14 cellular contexts compared by ENCODE assay signal in genomic region chr2:236658974-236659757, GRCh38.
DNase-seq lines count a peak whose midpoint lies in the region; ATAC-seq and TF ChIP-seq lines count a peak whose summit lies in the region.
"Had no signal": no experiment of that assay in that cellular context is flagged by ENCODE, and none has a peak within 500 bp of the region (broad histone marks: within the 10 kb centered on the region; RNA-seq: fewer than 3 reads in every experiment).

No MANE protein-coding gene starts in this region.

- no peaks in the 10 kb centered on the region for H3K36me3 ChIP-seq in thyroid gland

- no peak overlapping the region for H3K4me3 ChIP-seq in thyroid gland (replicated peaks in 1 of 3)
- H3K4me3 ChIP-seq: PC-9 had no signal

- ATAC-seq in HG03025 (IDR thresholded peaks at IDR 0.05; ENCODE audit: low FRiP score, unreplicated experiment), result no peak
- no peak for ATAC-seq in HG03354 (IDR thresholded peaks at IDR 0.05; ENCODE audit: poor library complexity, severe bottlenecking, unreplicated experiment)
- ATAC-seq: Right ventricle myocardium inferior had no signal

- DNase-seq in NCI-H2171 treated with DMSO at 0.1 percent for 48 hours (lab: John Stamatoyannopoulos, UW) (peak; percentile 43), NCI-H2171 (lab: John Stamatoyannopoulos, UW) (no peak), ecto neural progenitor cell (ENCODE audit: low spot score) (peak; percentile 22), mesenteric fat pad (ENCODE audit: low spot score) (peak; percentile 51), thyroid gland (no peak), kidney tubule cell (ENCODE audit: low spot score) (no peak)
- DNase-seq: C1 segment of cervical spinal cord, NCI-H1436 treated with DMSO at 0.1 percent for 48 hours, NCI-H2081 had no signal

- no peak for TF ChIP-seq POLR2A in thyroid gland (IDR thresholded peaks at IDR 0.05)

- 88 to 89% methylated on average over 16 of the region's 16 CpGs for WGBS in thyroid gland, 2 donors

- peak overlapping the region; percentile 6 to 88 (median 87) for H3K27ac ChIP-seq in thyroid gland
- H3K27ac ChIP-seq: HL-60, PC-9 had no signal

- peaks cover 53 to 57% of the 10 kb centered on the region in 2 donors for H3K4me1 ChIP-seq in thyroid gland

- no peaks in the 10 kb centered on the region for H3K9me3 ChIP-seq in thyroid gland

- no peak for TF ChIP-seq CTCF in thyroid gland (IDR thresholded peaks at IDR 0.05)

- intact Hi-C loops in thyroid gland (cut with DNase I), result no loop called here

- H3K27me3 ChIP-seq in thyroid gland, result no peaks in the 10 kb centered on the region

Comparison
In these comparisons a context has a peak if more than half of its experiments do, and no peak if none do; other contexts are left out.
1. DNase-seq: peak in NCI-H2171 treated with DMSO at 0.1 percent for 48 hours (single experiment), ecto neural progenitor cell (single experiment) and mesenteric fat pad (single experiment); none in NCI-H2171 (single experiment), thyroid gland (0 of 2) and kidney tubule cell (single experiment).